Comparison of ENCODE assay signal across 34 cellular contexts in the genomic region with DNA sequence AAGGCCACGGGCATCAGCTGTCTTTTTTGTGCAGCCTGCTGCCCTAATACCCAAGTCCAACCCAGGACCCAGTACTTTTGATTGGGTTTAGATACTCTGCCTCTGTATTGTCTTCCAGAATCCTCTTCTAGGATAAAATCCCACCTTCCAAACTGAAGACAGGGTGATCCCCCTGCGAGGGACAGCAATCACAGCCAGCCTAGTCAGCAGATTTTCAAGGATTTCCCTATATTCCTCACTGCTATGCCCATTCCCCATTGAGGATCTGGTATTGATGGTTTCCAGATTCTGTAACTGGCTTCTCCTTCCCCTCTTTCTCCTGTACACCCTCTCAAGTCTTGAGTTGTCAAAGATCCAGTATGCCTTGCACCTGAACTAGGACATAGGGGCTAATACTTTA.
"Had no signal": no experiment of that assay in that cellular context is flagged by ENCODE, and none has a peak within 500 bp of the region (broad histone marks: within the 10 kb centered on the region; RNA-seq: fewer than 3 reads in every experiment).

No MANE protein-coding gene starts in this region.

- DNase-seq: Karpas-422, Kasumi-1, MG63, MM.1S, MV-4-11, NCI-H1048, NCI-H1092, NCI-H1092 treated with DMSO at 0.1 percent for 48 hours, NCI-H1105, NCI-H1105 treated with DMSO at 0.1 percent for 48 hours, NCI-H1417, NCI-H1417 treated with DMSO at 0.1 percent for 48 hours, NCI-H1436, NCI-H1436 treated with DMSO at 0.1 percent for 48 hours, NCI-H146, NCI-H1694, NCI-H1694 treated with DMSO at 0.1 percent for 48 hours, NCI-H187, NCI-H187 treated with DMSO at 0.1 percent for 48 hours, NCI-H1930, NCI-H2029, NCI-H2029 treated with DMSO at 0.1 percent for 48 hours, NCI-H2081, NCI-H2081 treated with DMSO at 0.1 percent for 48 hours, NCI-H2107, NCI-H2171, NCI-H2171 treated with DMSO at 0.1 percent for 48 hours, NCI-H2227 treated with DMSO at 0.1 percent for 48 hours, NCI-H226, NCI-H345, NCI-H446, NCI-H446 treated with DMSO at 0.1 percent for 48 hours, NCI-H510A, NCI-H510A treated with DMSO at 0.1 percent for 48 hours had no signal

- H3K4me3 ChIP-seq: MG63 had no signal

- H3K36me3 ChIP-seq: MG63 had no signal
